8 cellular contexts compared by ENCODE assay signal in the genomic region with DNA sequence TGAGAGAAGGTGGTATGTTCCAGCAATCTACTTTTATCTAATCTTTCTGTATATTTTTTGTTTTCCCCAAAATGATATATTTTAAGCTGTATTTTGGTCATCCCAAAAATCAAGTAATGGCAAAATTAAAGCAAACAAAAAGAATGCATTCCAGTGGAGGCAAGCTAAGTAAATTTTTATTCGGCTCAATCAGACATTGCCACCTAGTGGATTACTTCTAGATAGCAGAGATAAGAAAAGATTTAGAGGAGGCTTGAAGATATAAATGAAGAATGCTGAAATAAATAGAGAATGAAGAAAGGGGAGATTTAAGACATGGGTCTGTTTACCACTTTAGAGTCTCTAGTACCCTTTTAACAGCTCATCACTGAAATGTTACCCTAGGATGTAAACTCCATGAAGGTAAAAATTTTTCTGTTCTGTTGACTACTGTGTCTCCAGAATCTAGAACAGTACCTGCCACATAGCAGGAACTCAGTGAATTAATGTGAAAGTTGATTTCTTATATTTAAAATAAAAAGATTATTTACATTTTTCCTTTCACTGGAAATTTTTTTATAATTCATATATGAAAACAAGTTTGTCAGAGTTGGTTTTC.
DNase-seq lines count a peak whose midpoint lies in the region; ATAC-seq and TF ChIP-seq lines count a peak whose summit lies in the region.

No MANE protein-coding gene starts in this region.

- H3K36me3 ChIP-seq in GM23338 (ENCODE audit: insufficient read depth): no peaks in the 10 kb centered on the region
- H3K36me3 ChIP-seq in effector memory CD4-positive, alpha-beta T cell (ENCODE audit: control insufficient read depth, insufficient read depth, low read length): no peaks in the 10 kb centered on the region

- ATAC-seq in GM23338: peak; percentile 36; the same call in 2 of the 3 replicates

- H3F3A ChIP-seq in GM23338 (replicated peaks; ENCODE audit: low read depth): no peaks in the 10 kb centered on the region

- no peaks in the 10 kb centered on the region for H3K9me2 ChIP-seq in GM23338 (ENCODE audit: insufficient read depth)

- H3K4me3 ChIP-seq in GM23338: no peak overlapping the region
- no peak overlapping the region for H3K4me3 ChIP-seq in choroid plexus epithelial cell (ENCODE audit: low read depth, low read length)
- no peak overlapping the region for H3K4me3 ChIP-seq in effector memory CD4-positive, alpha-beta T cell (ENCODE audit: insufficient read depth, low read depth, low read length, poor library complexity, severe bottlenecking)

- TF ChIP-seq CTCF in GM23338 (conservative IDR thresholded peaks at IDR 0.05; ENCODE audit: low read depth in 2 of 2): peak; percentile 73 to 94
- peak; percentile 73 for TF ChIP-seq CTCF in choroid plexus epithelial cell (conservative IDR thresholded peaks at IDR 0.05; ENCODE audit: low read depth, low read length)

- H3K9me3 ChIP-seq in effector memory CD4-positive, alpha-beta T cell (ENCODE audit: control insufficient read depth, low read length): no peaks in the 10 kb centered on the region

- H3K9me3 Mint-ChIP-seq in GM23338: no peaks in the 10 kb centered on the region
- no peaks in the 10 kb centered on the region for H3K9me3 Mint-ChIP-seq in activated T-cell treated with anti-CD3 and anti-CD28 coated beads, Interleukin-2, amount 50 U/mL, for 24 hours

- peaks cover 7% of the 10 kb centered on the region; the same call in 2 of the 3 replicates for H3K4me1 Mint-ChIP-seq in GM23338
- H3K4me1 Mint-ChIP-seq in activated T-cell treated with anti-CD3 and anti-CD28 coated beads, Interleukin-2, amount 50 U/mL, for 24 hours (ENCODE audit: low read depth): no peaks in the 10 kb centered on the region

- H3K4me2 ChIP-seq in GM23338: no peak overlapping the region

- H3K4me3 Mint-ChIP-seq in GM23338: no peak overlapping the region
- H3K4me3 Mint-ChIP-seq in activated T-cell treated with anti-CD3 and anti-CD28 coated beads, Interleukin-2, amount 50 U/mL, for 24 hours: no peak overlapping the region

- H3K36me3 Mint-ChIP-seq in GM23338 (ENCODE audit: low read depth): peaks cover 7% of the 10 kb centered on the region; the same call in 2 of the 3 replicates
- no peaks in the 10 kb centered on the region for H3K36me3 Mint-ChIP-seq in activated T-cell treated with anti-CD3 and anti-CD28 coated beads, Interleukin-2, amount 50 U/mL, for 24 hours (ENCODE audit: low read depth)

- no peaks in the 10 kb centered on the region for H3K27me3 ChIP-seq in GM23338 (ENCODE audit: insufficient read depth)
- peaks cover 2% of the 10 kb centered on the region for H3K27me3 ChIP-seq in effector memory CD4-positive, alpha-beta T cell (replicated peaks; ENCODE audit: control insufficient read depth, insufficient read depth, low read length, poor library complexity, severe bottlenecking)

- DNase-seq in D341Med (ENCODE audit: low spot score) (peak; percentile 38), GM23338 (ENCODE audit: low spot score) (peak; percentile 81), NCI-H345 treated with DMSO at 0.1 percent for 48 hours (lab: John Stamatoyannopoulos, UW; ENCODE audit: unreplicated experiment) (peak; percentile 3), choroid plexus epithelial cell (ENCODE audit: low read depth) (peak; percentile 72), middle frontal gyrus (ENCODE audit: extremely low spot score, low spot score) (peak; percentile 69), activated gamma-delta T cell (lab: John Stamatoyannopoulos, UW) (no peak)
- DNase-seq in effector memory CD4-positive, alpha-beta T cell: no peak
- DNase-seq in activated T-cell treated with anti-CD3 and anti-CD28 coated beads, Interleukin-2, amount 50 U/mL, for 24 hours: no peak

- no peak overlapping the region for H3K27ac Mint-ChIP-seq in GM23338
- H3K27ac Mint-ChIP-seq in activated T-cell treated with anti-CD3 and anti-CD28 coated beads, Interleukin-2, amount 50 U/mL, for 24 hours: no peak overlapping the region

- H2AFZ ChIP-seq in GM23338: no peak overlapping the region

- no peaks in the 10 kb centered on the region for H3K79me2 ChIP-seq in GM23338 (replicated peaks; ENCODE audit: insufficient read depth)

- no peaks in the 10 kb centered on the region for H3K4me1 ChIP-seq in GM23338 (ENCODE audit: insufficient read depth)
- H3K4me1 ChIP-seq in effector memory CD4-positive, alpha-beta T cell (ENCODE audit: control insufficient read depth, insufficient read depth, low read length, poor library complexity, severe bottlenecking): no peaks in the 10 kb centered on the region

- H3K27ac ChIP-seq in GM23338 (ENCODE audit: low read depth): no peak overlapping the region
- H3K27ac ChIP-seq in effector memory CD4-positive, alpha-beta T cell (ENCODE audit: insufficient read depth, low read length, poor library complexity, severe bottlenecking): no peak overlapping the region

- no peaks in the 10 kb centered on the region for H3K27me3 Mint-ChIP-seq in GM23338 (ENCODE audit: insufficient read depth, low read depth, poor library complexity)
- H3K27me3 Mint-ChIP-seq in activated T-cell treated with anti-CD3 and anti-CD28 coated beads, Interleukin-2, amount 50 U/mL, for 24 hours: peaks cover 21% of the 10 kb centered on the region

- H4K20me1 ChIP-seq in GM23338 (replicated peaks; ENCODE audit: insufficient read depth): no peaks in the 10 kb centered on the region

TF ChIP-seq in GM23338, 12 proteins besides CTCF, POLR2A, EP300 and RAD21:
- TF ChIP-seq, protein P1, sequence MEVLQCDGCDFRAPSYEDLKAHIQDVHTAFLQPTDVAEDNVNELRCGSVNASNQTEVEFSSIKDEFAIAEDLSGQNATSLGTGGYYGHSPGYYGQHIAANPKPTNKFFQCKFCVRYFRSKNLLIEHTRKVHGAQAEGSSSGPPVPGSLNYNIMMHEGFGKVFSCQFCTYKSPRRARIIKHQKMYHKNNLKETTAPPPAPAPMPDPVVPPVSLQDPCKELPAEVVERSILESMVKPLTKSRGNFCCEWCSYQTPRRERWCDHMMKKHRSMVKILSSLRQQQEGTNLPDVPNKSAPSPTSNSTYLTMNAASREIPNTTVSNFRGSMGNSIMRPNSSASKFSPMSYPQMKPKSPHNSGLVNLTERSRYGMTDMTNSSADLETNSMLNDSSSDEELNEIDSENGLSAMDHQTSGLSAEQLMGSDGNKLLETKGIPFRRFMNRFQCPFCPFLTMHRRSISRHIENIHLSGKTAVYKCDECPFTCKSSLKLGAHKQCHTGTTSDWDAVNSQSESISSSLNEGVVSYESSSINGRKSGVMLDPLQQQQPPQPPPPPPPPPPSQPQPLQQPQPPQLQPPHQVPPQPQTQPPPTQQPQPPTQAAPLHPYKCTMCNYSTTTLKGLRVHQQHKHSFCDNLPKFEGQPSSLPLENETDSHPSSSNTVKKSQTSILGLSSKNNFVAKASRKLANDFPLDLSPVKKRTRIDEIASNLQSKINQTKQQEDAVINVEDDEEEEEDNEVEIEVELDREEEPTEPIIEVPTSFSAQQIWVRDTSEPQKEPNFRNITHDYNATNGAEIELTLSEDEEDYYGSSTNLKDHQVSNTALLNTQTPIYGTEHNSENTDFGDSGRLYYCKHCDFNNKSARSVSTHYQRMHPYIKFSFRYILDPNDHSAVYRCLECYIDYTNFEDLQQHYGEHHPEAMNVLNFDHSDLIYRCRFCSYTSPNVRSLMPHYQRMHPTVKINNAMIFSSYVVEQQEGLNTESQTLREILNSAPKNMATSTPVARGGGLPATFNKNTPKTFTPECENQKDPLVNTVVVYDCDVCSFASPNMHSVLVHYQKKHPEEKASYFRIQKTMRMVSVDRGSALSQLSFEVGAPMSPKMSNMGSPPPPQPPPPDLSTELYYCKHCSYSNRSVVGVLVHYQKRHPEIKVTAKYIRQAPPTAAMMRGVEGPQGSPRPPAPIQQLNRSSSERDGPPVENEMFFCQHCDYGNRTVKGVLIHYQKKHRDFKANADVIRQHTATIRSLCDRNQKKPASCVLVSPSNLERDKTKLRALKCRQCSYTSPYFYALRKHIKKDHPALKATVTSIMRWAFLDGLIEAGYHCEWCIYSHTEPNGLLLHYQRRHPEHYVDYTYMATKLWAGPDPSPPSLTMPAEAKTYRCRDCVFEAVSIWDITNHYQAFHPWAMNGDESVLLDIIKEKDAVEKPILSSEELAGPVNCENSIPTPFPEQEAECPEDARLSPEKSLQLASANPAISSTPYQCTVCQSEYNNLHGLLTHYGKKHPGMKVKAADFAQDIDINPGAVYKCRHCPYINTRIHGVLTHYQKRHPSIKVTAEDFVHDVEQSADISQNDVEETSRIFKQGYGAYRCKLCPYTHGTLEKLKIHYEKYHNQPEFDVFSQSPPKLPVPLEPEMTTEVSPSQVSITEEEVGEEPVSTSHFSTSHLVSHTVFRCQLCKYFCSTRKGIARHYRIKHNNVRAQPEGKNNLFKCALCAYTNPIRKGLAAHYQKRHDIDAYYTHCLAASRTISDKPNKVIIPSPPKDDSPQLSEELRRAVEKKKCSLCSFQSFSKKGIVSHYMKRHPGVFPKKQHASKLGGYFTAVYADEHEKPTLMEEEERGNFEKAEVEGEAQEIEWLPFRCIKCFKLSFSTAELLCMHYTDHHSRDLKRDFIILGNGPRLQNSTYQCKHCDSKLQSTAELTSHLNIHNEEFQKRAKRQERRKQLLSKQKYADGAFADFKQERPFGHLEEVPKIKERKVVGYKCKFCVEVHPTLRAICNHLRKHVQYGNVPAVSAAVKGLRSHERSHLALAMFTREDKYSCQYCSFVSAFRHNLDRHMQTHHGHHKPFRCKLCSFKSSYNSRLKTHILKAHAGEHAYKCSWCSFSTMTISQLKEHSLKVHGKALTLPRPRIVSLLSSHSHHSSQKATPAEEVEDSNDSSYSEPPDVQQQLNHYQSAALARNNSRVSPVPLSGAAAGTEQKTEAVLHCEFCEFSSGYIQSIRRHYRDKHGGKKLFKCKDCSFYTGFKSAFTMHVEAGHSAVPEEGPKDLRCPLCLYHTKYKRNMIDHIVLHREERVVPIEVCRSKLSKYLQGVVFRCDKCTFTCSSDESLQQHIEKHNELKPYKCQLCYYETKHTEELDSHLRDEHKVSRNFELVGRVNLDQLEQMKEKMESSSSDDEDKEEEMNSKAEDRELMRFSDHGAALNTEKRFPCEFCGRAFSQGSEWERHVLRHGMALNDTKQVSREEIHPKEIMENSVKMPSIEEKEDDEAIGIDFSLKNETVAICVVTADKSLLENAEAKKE (CRISPR knock-in tag; IDR thresholded peaks at IDR 0.05): no peak
- TF ChIP-seq CREB1 (CRISPR knock-in tag; IDR thresholded peaks at IDR 0.05; ENCODE audit: low read depth) (no peak), NANOG (IDR thresholded peaks at IDR 0.05; ENCODE audit: borderline replicate concordance) (no peak)

Comparison
In these comparisons a context has a peak if more than half of its experiments do, and no peak if none do; other contexts are left out.
1. DNase-seq: peak in D341Med (single experiment), GM23338 (single experiment), NCI-H345 treated with DMSO at 0.1 percent for 48 hours (single experiment), choroid plexus epithelial cell (single experiment) and middle frontal gyrus (single experiment); none in effector memory CD4-positive, alpha-beta T cell (0 of 3), activated T-cell treated with anti-CD3 and anti-CD28 coated beads, Interleukin-2, amount 50 U/mL, for 24 hours (single experiment) and activated gamma-delta T cell (single experiment).